In the genomic region with DNA sequence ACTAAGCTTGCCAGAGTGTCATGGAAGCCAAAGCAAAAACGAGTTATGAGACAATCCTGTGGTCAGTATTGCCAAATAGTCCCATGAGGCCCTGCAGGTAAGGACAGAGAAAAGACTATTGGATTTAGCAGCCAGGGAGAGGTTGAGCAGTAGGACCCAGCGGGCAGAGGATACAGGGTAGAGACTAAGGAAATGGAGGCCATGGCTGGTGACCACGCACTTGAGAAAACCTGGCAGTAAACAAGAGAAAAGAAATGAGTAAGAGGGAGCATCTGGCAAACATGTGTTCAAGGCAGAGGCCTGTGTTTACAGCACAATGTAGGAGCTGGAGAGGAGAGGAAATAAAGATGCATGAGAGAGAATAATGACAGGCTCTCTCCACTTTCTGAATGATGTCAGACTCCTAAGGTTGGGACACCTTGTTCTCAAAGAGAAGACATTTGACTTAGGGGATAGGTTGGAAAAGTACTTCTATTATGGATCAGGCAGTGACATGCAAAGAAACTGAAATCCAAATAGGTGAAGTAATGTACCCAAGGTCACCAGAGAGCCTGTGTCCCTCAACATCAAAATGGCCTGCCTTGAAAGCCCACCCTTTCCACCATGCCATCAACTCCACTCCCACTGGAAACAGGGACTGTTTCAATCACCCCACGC, we compare ENCODE assay signal across 8 cellular contexts. TPM values are rescaled to one million over a fixed set of nuclear protein-coding genes. Genes with fewer than 3 reads are reported as not detected.
DNase-seq lines count a peak whose midpoint lies in the region; ATAC-seq, FAIRE-seq and TF ChIP-seq lines count a peak whose summit lies in the region.

No MANE protein-coding gene starts in this region.

- peak; percentile 13 for DNase-seq in NCI-H510A treated with DMSO at 0.1 percent for 48 hours (lab: John Stamatoyannopoulos, UW)
- DNase-seq in NCI-H510A (lab: John Stamatoyannopoulos, UW) = no peak
- DNase-seq in RCC 7860 (ENCODE audit: low spot score) = peak; percentile 63
- no peak for DNase-seq in esophagus squamous epithelium (lab: John Stamatoyannopoulos, UW)
- peak; percentile 76 for DNase-seq in sciatic nerve (ENCODE audit: low spot score)
- no peak for DNase-seq in germinal center (ENCODE audit: low spot score)
- DNase-seq in NCI-H345 (lab: John Stamatoyannopoulos, UW) = no peak

- ATAC-seq in HG02852 (IDR thresholded peaks at IDR 0.05; ENCODE audit: unreplicated experiment) (peak; percentile 53), sciatic nerve (peak; percentile 86)

- peak overlapping the region in 1 of 4 donors; percentile 10 for H3K4me3 ChIP-seq in esophagus squamous epithelium

- H3K36me3 ChIP-seq in esophagus squamous epithelium = no peaks in the 10 kb centered on the region

- no peaks in the 10 kb centered on the region for H3K9me3 ChIP-seq in esophagus squamous epithelium

- WGBS in esophagus squamous epithelium, 2 donors = 40 to 51% methylated on average over 4 of the region's 4 CpGs

- no peak for FAIRE-seq in RCC 7860 (lab: Jason Lieb, UNC)

- no peak for TF ChIP-seq CTCF in esophagus squamous epithelium (IDR thresholded peaks at IDR 0.05)

- peak overlapping the region; percentile 50 to 87 (median 82) for H3K27ac ChIP-seq in esophagus squamous epithelium

- intact Hi-C loops in esophagus squamous epithelium (cut with DNase I) (no loop called here), sciatic nerve (cut with DNase I) (no loop called here)

- H3K27me3 ChIP-seq in esophagus squamous epithelium = no peaks in the 10 kb centered on the region

- peaks cover 14 to 94% (median 68%) of the 10 kb centered on the region in 3 donors for H3K4me1 ChIP-seq in esophagus squamous epithelium

- no peak for TF ChIP-seq POLR2A in esophagus squamous epithelium (IDR thresholded peaks at IDR 0.05)

RNA-seq across cellular contexts. Expression of gene CREB3L2, which starts 9.0 kb away (rescaled TPM):
- total RNA-seq in esophagus squamous epithelium = 10 to 100 TPM; 14.9 to 21.9 (median 17.3) TPM
- total RNA-seq in sciatic nerve = 103 TPM

Comparison
In these comparisons a context has a peak if more than half of its experiments do, and no peak if none do; other contexts are left out.
1. DNase-seq: peak in NCI-H510A treated with DMSO at 0.1 percent for 48 hours (single experiment), RCC 7860 (single experiment) and sciatic nerve (single experiment); none in NCI-H510A (single experiment), esophagus squamous epithelium (single experiment), germinal center (single experiment) and NCI-H345 (single experiment).